In genomic region chr14:65101631-65102440, GRCh38 we compare ENCODE assay signal across 8 cellular contexts. TPM values are rescaled to one million over a fixed set of nuclear protein-coding genes. Genes with fewer than 3 reads are reported as not detected.
A peak's percentile ranks its signal among the peaks of the same experiment; 100 is the strongest.
DNase-seq lines count a peak whose midpoint lies in the region; ATAC-seq, FAIRE-seq and TF ChIP-seq lines count a peak whose summit lies in the region.

No MANE protein-coding gene starts in this region.

- peak overlapping the region; percentile 82 to 84 for H3K9ac ChIP-seq in liver (ENCODE audit: low read depth in 1 of 2, low read length in 2 of 2)

- peaks cover 5 to 37% (median 27%) of the 10 kb centered on the region in 4 donors for H3K4me1 ChIP-seq in liver (ENCODE audit: control insufficient read depth in 4 of 4, insufficient read depth in 4 of 4, low read length in 3 of 4)

- H3K27ac ChIP-seq in liver (ENCODE audit: low read depth in 1 of 2, low read length in 2 of 2): peak overlapping the region; percentile 89 to 94

- peak; percentile 0 for ATAC-seq in HG02798 (IDR thresholded peaks at IDR 0.05; ENCODE audit: poor library complexity, unreplicated experiment)

- WGBS in liver: under 1% methylated on average over 66 of the region's 66 CpGs

- TF ChIP-seq CTCF in bronchial epithelial cell (IDR thresholded peaks at IDR 0.05; ENCODE audit: insufficient read depth, low read length, severe bottlenecking): no peak
- TF ChIP-seq CTCF in liver (IDR thresholded peaks at IDR 0.05; ENCODE audit: low read depth, low read length, missing input control): no peak

- H3K4me3 ChIP-seq in bronchial epithelial cell (ENCODE audit: low read depth, low read length) (peak overlapping the region; percentile 93), liver (ENCODE audit: low read depth in 1 of 3, low read length in 3 of 3) (peak overlapping the region; percentile 77 to 94 (median 86))

- no peaks in the 10 kb centered on the region for H3K36me3 ChIP-seq in bronchial epithelial cell (ENCODE audit: control insufficient read depth, insufficient read depth, low read length)
- H3K36me3 ChIP-seq in liver (ENCODE audit: control insufficient read depth in 4 of 4, insufficient read depth in 3 of 4, low read depth in 1 of 4, low read length in 3 of 4): peaks cover 0 to 2% (median under 1%) of the 10 kb centered on the region in 4 donors

- DNase-seq in CD1c-positive myeloid dendritic cell (ENCODE audit: extremely low spot score) (peak; percentile 20), T-helper 22 cell (ENCODE audit: low read depth) (peak; percentile 48), bronchial epithelial cell (ENCODE audit: low read depth) (no peak), frontal cortex (ENCODE audit: low spot score in 2 of 2) (no peak), DMS153 treated with DMSO at 0.1 percent for 48 hours (lab: John Stamatoyannopoulos, UW; ENCODE audit: unreplicated experiment) (no peak)
- peak; percentile 10 for DNase-seq in stimulated activated CD8-positive, alpha-beta memory T cell treated with anti-CD3 and anti-CD28 coated beads, Interleukin-12 subunit alpha, Interleukin-12 subunit beta, amount 100 ng/mL, for 1 hour (ENCODE audit: low read depth)

- FAIRE-seq in bronchial epithelial cell (lab: Jason Lieb, UNC) (no peak), frontal cortex (lab: Jason Lieb, UNC) (no peak)

- TF ChIP-seq RAD21 in liver (IDR thresholded peaks at IDR 0.05): no peak

- no peaks in the 10 kb centered on the region for H3K9me3 ChIP-seq in liver (ENCODE audit: control insufficient read depth in 4 of 4, low read length in 3 of 4)

- H3K27me3 ChIP-seq in bronchial epithelial cell (ENCODE audit: control insufficient read depth, insufficient read depth, low read length): no peaks in the 10 kb centered on the region
- no peaks in the 10 kb centered on the region for H3K27me3 ChIP-seq in liver (ENCODE audit: control insufficient read depth in 4 of 4, insufficient read depth in 4 of 4, low read length in 3 of 4)

TF ChIP-seq in liver, 16 proteins besides CTCF, POLR2A, EP300 and RAD21:
- TF ChIP-seq GABPA (IDR thresholded peaks at IDR 0.05 in 1 of 2, conservative IDR thresholded peaks at IDR 0.05 in 1 of 2) (no peak), EGR1 (IDR thresholded peaks at IDR 0.05; ENCODE audit: low read depth in 2 of 2) (no peak), HNF4G (IDR thresholded peaks at IDR 0.05) (no peak), JUND (IDR thresholded peaks at IDR 0.05) (no peak), RXRA (IDR thresholded peaks at IDR 0.05) (no peak)
- TF ChIP-seq, protein P1, sequence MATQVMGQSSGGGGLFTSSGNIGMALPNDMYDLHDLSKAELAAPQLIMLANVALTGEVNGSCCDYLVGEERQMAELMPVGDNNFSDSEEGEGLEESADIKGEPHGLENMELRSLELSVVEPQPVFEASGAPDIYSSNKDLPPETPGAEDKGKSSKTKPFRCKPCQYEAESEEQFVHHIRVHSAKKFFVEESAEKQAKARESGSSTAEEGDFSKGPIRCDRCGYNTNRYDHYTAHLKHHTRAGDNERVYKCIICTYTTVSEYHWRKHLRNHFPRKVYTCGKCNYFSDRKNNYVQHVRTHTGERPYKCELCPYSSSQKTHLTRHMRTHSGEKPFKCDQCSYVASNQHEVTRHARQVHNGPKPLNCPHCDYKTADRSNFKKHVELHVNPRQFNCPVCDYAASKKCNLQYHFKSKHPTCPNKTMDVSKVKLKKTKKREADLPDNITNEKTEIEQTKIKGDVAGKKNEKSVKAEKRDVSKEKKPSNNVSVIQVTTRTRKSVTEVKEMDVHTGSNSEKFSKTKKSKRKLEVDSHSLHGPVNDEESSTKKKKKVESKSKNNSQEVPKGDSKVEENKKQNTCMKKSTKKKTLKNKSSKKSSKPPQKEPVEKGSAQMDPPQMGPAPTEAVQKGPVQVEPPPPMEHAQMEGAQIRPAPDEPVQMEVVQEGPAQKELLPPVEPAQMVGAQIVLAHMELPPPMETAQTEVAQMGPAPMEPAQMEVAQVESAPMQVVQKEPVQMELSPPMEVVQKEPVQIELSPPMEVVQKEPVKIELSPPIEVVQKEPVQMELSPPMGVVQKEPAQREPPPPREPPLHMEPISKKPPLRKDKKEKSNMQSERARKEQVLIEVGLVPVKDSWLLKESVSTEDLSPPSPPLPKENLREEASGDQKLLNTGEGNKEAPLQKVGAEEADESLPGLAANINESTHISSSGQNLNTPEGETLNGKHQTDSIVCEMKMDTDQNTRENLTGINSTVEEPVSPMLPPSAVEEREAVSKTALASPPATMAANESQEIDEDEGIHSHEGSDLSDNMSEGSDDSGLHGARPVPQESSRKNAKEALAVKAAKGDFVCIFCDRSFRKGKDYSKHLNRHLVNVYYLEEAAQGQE (IDR thresholded peaks at IDR 0.05): peak; percentile 91

RNA-seq across cellular contexts. Expression of gene MAX, which starts 0.5 kb away (rescaled TPM):
- total RNA-seq in bronchial epithelial cell (42.4 and 48.8 TPM in 2 replicates), liver (10 to 100 TPM; 18.9 to 27.0 TPM), frontal cortex (69.7 TPM)
- 10 to 100 TPM; 14.8 TPM for polyA plus RNA-seq in liver

Comparison
In these comparisons a context has a peak if more than half of its experiments do, and no peak if none do; other contexts are left out.
1. DNase-seq: peak in CD1c-positive myeloid dendritic cell (single experiment), T-helper 22 cell (single experiment) and stimulated activated CD8-positive, alpha-beta memory T cell treated with anti-CD3 and anti-CD28 coated beads, Interleukin-12 subunit alpha, Interleukin-12 subunit beta, amount 100 ng/mL, for 1 hour (single experiment); none in bronchial epithelial cell (single experiment), frontal cortex (0 of 2) and DMS153 treated with DMSO at 0.1 percent for 48 hours (single experiment).